In the genomic region with DNA sequence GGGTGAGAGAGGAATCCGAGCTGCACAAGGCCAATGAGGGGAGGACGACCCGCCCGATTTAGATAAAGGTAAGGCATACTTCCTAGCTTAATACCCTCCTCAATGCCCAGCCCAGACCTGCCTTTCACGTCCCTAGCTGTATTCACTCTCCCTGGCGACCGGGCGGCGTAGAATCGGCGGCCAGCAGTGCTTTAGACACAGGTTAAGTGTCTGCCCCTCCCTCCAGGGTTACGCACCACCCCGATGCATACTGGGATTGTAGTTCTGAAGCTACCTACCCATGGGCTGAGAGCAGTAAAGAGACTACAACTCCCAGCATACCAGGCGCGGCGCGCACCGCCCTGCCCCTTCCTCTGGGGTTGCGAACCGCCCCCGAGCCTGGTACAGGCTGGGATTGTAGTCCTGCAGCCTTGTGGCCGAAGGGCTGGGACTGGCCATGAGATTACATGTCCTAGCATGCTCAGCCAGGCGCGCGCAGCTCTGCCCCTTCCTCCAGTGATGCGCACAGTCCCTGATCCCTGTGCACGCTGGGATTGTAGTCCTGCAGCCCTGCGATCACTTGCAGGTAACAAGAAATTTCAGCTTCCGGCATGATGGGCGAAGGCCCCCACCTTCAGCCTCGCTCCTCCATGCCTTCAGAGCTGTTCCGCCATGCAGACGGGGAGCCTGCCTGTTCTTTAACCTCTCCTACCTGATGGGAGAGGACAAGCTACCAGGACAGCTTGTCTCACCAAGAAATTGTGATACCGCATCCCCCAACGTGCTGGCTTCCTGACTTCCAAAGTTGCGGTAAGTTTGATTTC, we compare ENCODE assay signal across 8 cellular contexts.
DNase-seq lines count a peak whose midpoint lies in the region; ATAC-seq and TF ChIP-seq lines count a peak whose summit lies in the region.

No MANE protein-coding gene starts in this region.

- H3K4me3 ChIP-seq in BLaER1 (peak overlapping the region; percentile 84), coronary artery (peak overlapping the region; percentile 94)

- H3K4me2 ChIP-seq in BLaER1: peak overlapping the region; percentile 98

- H4K20me1 ChIP-seq in BLaER1: no peaks in the 10 kb centered on the region

- H3K9ac ChIP-seq in BLaER1: peak overlapping the region; percentile 89

- H3K9me3 ChIP-seq in BLaER1: 0 out of 2 replicates have a peak, but pooled peaks cover 6% of the 10 kb centered on the region

- ATAC-seq in GM19324 (IDR thresholded peaks at IDR 0.05; ENCODE audit: low FRiP score, unreplicated experiment) (peak; percentile 98), HG03460 (IDR thresholded peaks at IDR 0.05; ENCODE audit: unreplicated experiment) (peak; percentile 97)

- H3K27ac ChIP-seq in BLaER1 (peak overlapping the region; percentile 68), coronary artery (peak overlapping the region; percentile 57 to 87), layer of hippocampus (ENCODE audit: low read depth, low read length) (peak overlapping the region; percentile 55)

- H3K36me3 ChIP-seq in BLaER1: peaks cover 15% of the 10 kb centered on the region

- no peaks in the 10 kb centered on the region for H3K27me3 ChIP-seq in BLaER1
- no peaks in the 10 kb centered on the region for H3K27me3 ChIP-seq in layer of hippocampus (ENCODE audit: control insufficient read depth, insufficient read depth, low read length)

- peaks cover 46% of the 10 kb centered on the region for H3K4me1 ChIP-seq in BLaER1

- DNase-seq in NCI-H524 treated with DMSO at 0.1 percent for 48 hours (lab: John Stamatoyannopoulos, UW) (peak; percentile 95), coronary artery (ENCODE audit: low spot score) (peak; percentile 99)
- peak; percentile 95 for DNase-seq in activated CD4-positive, alpha-beta T cell treated with anti-CD3 and anti-CD28 coated beads for 48 hours
- peak; percentile 69 to 88 (median 79) for DNase-seq in stimulated activated CD4-positive, alpha-beta T cell treated with anti-CD3 and anti-CD28 coated beads, Interleukin-1b, Interleukin-23, amount 100 ng/mL, for 24 hours (ENCODE audit: low read depth in 4 of 4, low spot score in 1 of 4)

- TF ChIP-seq CTCF in coronary artery (IDR thresholded peaks at IDR 0.05): no peak

Comparison
In these comparisons a context has a peak if more than half of its experiments do, and no peak if none do; other contexts are left out.
1. Peak in every context shown above with its lines: DNase-seq, ATAC-seq, H3K4me3 ChIP-seq and H3K27ac ChIP-seq.